In the genomic region with DNA sequence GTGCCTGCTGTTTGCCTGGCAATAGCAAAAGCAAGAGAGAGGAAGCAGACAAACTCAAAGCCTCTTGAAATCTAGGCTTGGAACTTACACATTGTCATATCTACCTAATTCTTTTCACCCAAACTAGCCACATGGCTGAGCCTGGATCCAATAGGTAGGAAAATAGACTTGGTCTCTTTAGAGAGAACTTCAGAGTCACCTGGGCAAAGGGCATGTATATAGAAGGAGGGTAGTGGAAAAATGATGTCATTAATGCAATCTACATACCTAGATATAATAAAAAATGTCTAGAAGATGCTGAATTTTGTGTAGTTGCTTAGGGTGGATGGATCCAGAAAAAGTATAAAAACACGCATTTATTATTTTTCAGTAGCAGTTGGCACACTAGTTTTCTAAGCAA, we compare ENCODE assay signal across 28 cellular contexts.
"Had no signal": no experiment of that assay in that cellular context is flagged by ENCODE, and none has a peak within 500 bp of the region (broad histone marks: within the 10 kb centered on the region; RNA-seq: fewer than 3 reads in every experiment).

No MANE protein-coding gene starts in this region.

- H3K27ac Mint-ChIP-seq: dendritic cell treated with granulocyte-macrophage colony-stimulating factor and Interleukin-4, amounts not matched to agents 40 ng/mL and 50 ng/mL, for 4 days; effector memory CD8-positive, alpha-beta T cell; endodermal cell; immature natural killer cell; mesothelial cell of epicardium; naive B cell had no signal

- H3K4me1 ChIP-seq: colonic mucosa, esophagus squamous epithelium, gastrocnemius medialis, heart right ventricle, left lung, lower lobe of right lung had no signal

- H3K36me3 ChIP-seq: colonic mucosa, esophagus squamous epithelium, gastrocnemius medialis, heart right ventricle, left lung, lower lobe of right lung had no signal

- H3K27me3 ChIP-seq: colonic mucosa, esophagus squamous epithelium, gastrocnemius medialis, heart right ventricle, left lung had no signal

- H3K4me3 ChIP-seq: colonic mucosa, esophagus squamous epithelium, gastrocnemius medialis, heart right ventricle, left lung, lower lobe of right lung had no signal

- H3K9me3 ChIP-seq: colonic mucosa, esophagus squamous epithelium, gastrocnemius medialis, heart right ventricle, left lung, lower lobe of right lung had no signal

- DNase-seq: colonic mucosa; cortex of kidney; effector CD8-positive, alpha-beta T cell; effector memory CD8-positive, alpha-beta T cell; endodermal cell; erythroblast; esophagus squamous epithelium; foreskin fibroblast; foreskin melanocyte; gastrocnemius medialis; glutamatergic neuron; head of caudate nucleus; heart right ventricle; hypothalamus; immature natural killer cell; islet precursor cell; kidney; kidney glomerular epithelial cell; left lung; left ventricle myocardium superior; lower lobe of right lung; mesenchymal stem cell; naive B cell had no signal

- H3K4me3 Mint-ChIP-seq: dendritic cell treated with granulocyte-macrophage colony-stimulating factor and Interleukin-4, amounts not matched to agents 40 ng/mL and 50 ng/mL, for 4 days; effector memory CD8-positive, alpha-beta T cell; endodermal cell; immature natural killer cell; mesothelial cell of epicardium; naive B cell had no signal

- FAIRE-seq: endometrium, kidney had no signal

- H3K27me3 Mint-ChIP-seq: dendritic cell treated with granulocyte-macrophage colony-stimulating factor and Interleukin-4, amounts not matched to agents 40 ng/mL and 50 ng/mL, for 4 days; effector memory CD8-positive, alpha-beta T cell had no signal

- H3K4me1 Mint-ChIP-seq: endodermal cell, immature natural killer cell, mesothelial cell of epicardium, naive B cell had no signal

- H3K36me3 Mint-ChIP-seq: immature natural killer cell, naive B cell had no signal

- H3K27ac ChIP-seq: colonic mucosa, epithelial cell of prostate, esophagus squamous epithelium, gastrocnemius medialis, heart right ventricle, left lung, lower lobe of right lung had no signal

- ATAC-seq: effector memory CD8-positive, alpha-beta T cell; esophagus mucosa; gastrocnemius medialis; heart right ventricle; left lung; left ventricle myocardium superior; lower lobe of right lung had no signal
